In the genomic region with DNA sequence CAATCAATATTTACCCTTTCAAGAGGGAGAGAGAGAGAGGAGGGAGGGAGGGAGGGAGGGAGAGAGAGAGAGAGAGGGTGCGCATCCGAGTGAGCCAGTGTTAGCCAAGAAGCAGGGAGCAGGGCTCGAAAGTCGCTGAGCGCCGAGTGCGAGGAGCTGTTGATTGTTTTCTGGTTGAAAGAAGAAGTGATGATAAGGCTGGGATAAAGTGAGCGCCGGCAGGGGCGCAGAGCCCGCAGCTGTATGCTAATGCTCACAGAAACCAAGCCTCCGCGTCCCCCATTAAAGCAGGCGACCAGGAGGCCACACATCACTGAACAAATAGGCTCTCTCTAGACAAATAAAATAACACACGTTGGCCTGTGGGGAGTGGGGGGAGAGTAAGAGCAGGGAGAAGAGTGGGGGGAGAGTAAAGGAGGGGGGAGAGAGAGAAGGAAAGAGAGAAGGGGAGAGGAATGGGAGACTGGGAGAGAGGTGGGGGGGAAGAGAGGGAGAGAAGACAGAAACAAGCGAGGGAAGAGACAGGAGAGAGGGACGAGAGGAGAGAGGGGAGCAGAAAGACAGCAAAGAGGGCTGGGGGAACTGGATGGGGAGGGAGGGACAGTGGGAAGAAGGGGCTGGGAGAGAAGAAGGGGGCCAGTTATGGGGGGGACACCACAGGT, we compare ENCODE assay signal across 12 cellular contexts. TPM values are rescaled to one million over a fixed set of nuclear protein-coding genes. Genes with fewer than 3 reads are reported as not detected.
A peak's percentile ranks its signal among the peaks of the same experiment; 100 is the strongest.
DNase-seq lines count a peak whose midpoint lies in the region; FAIRE-seq and TF ChIP-seq lines count a peak whose summit lies in the region.
"Had no signal": no experiment of that assay in that cellular context is flagged by ENCODE, and none has a peak within 500 bp of the region (broad histone marks: within the 10 kb centered on the region; RNA-seq: fewer than 3 reads in every experiment).

No MANE protein-coding gene starts in this region.

- peaks cover 95% of the 10 kb centered on the region for H3K27me3 Mint-ChIP-seq in nephron (ENCODE audit: low read depth)

- no peak overlapping the region for H3K27ac Mint-ChIP-seq in nephron
- H3K27ac Mint-ChIP-seq: HFFc6 had no signal

- peaks cover 9% of the 10 kb centered on the region for H3K9me3 Mint-ChIP-seq in nephron
- H3K9me3 Mint-ChIP-seq: HFFc6 had no signal

- no peak for TF ChIP-seq POLR2A in spleen (IDR thresholded peaks at IDR 0.05)
- TF ChIP-seq POLR2A in GM12891 (IDR thresholded peaks at IDR 0.05; ENCODE audit: low read depth, low read length) = no peak
- no peak for TF ChIP-seq POLR2A in Peyer's patch (IDR thresholded peaks at IDR 0.05)

- WGBS in spleen, 5 donors = 3 to 7% (median 4%) methylated on average over 17 of the region's 17 CpGs

- peak overlapping the region; percentile 26 to 58 (median 50) for H3K4me3 Mint-ChIP-seq in nephron
- H3K4me3 Mint-ChIP-seq: HFFc6 had no signal

- DNase-seq in GM13977 (ENCODE audit: low spot score) (peak; percentile 51), NCI-H146 treated with DMSO at 0.1 percent for 48 hours (lab: John Stamatoyannopoulos, UW; ENCODE audit: unreplicated experiment) (peak; percentile 99), SK-N-DZ (ENCODE audit: low spot score) (peak; percentile 95), spleen (no peak), GM12891 (ENCODE audit: insufficient read length, low spot score) (no peak), ACHN (no peak), Peyer's patch (no peak)
- DNase-seq: esophagus squamous epithelium, HFFc6, uterus had no signal

- H3K27ac ChIP-seq in spleen (no peak overlapping the region), Peyer's patch (no peak overlapping the region)
- H3K27ac ChIP-seq: esophagus squamous epithelium, KMS-11, uterus had no signal

- H3K4me3 ChIP-seq in spleen (no peak overlapping the region), Peyer's patch (no peak overlapping the region)
- H3K4me3 ChIP-seq: uterus had no signal

- H3K36me3 Mint-ChIP-seq in nephron (ENCODE audit: low read depth) = no peaks in the 10 kb centered on the region

- peaks cover 9 to 88% (median 69%) of the 10 kb centered on the region in 7 donors for H3K27me3 ChIP-seq in spleen (replicated peaks in 1 of 7)
- H3K27me3 ChIP-seq in Peyer's patch = peaks cover 0 to 46% of the 10 kb centered on the region in 2 donors

- intact Hi-C loops in spleen (cut with DNase I; ENCODE audit: low total_unique reads) = loop anchor here (5.0 kb wide), 1 partner anchor 204 kb away; no protein-coding TSS in a partner anchor

- H3K36me3 ChIP-seq in spleen (no peaks in the 10 kb centered on the region), Peyer's patch (no peaks in the 10 kb centered on the region)
- H3K36me3 ChIP-seq: esophagus squamous epithelium, uterus had no signal

- TF ChIP-seq CTCF in GM13977 (IDR thresholded peaks at IDR 0.05; ENCODE audit: extremely low read depth, insufficient read depth, missing control alignments) (no peak), nephron (IDR thresholded peaks at IDR 0.05; ENCODE audit: unreplicated experiment in 3 of 3) (no peak), spleen (IDR thresholded peaks at IDR 0.05 in 8 of 11, conservative IDR thresholded peaks at IDR 0.05 in 3 of 11) (no peak), Peyer's patch (IDR thresholded peaks at IDR 0.05) (no peak)

- in situ Hi-C loops in GM13977 (cut with MboI; ENCODE audit: low pct_unique_long_range_greater_than_20kb, low sequenced_read_pairs, unreplicated experiment) = loop anchor here (10.0 to 25.0 kb wide), 3 partner anchors 202 to 1149 kb away; partner anchors contain the start of genes LINC00237 and NKX2-2
- in situ Hi-C loops in ACHN (cut with HindIII; ENCODE audit: low pct_ligation_motif_present, low pct_unique_long_range_greater_than_20kb, low sequenced_read_pairs) = no loop called here

- peaks cover 15% of the 10 kb centered on the region for H3K4me1 Mint-ChIP-seq in nephron

- FAIRE-seq in GM12891 (lab: Jason Lieb, UNC) = no peak

- H3K4me1 ChIP-seq in spleen = peaks cover 11 to 60% (median 34%) of the 10 kb centered on the region in 6 donors
- peaks cover 0 to 39% (median 6%) of the 10 kb centered on the region in 4 donors for H3K4me1 ChIP-seq in Peyer's patch

- H3K9me3 ChIP-seq in spleen = no peaks in the 10 kb centered on the region
- no peaks in the 10 kb centered on the region for H3K9me3 ChIP-seq in Peyer's patch
- H3K9me3 ChIP-seq: esophagus squamous epithelium, uterus had no signal

TF ChIP-seq in GM12891, 5 proteins besides CTCF, POLR2A, EP300 and RAD21:
- TF ChIP-seq POU2F2 (IDR thresholded peaks at IDR 0.05; ENCODE audit: low read depth, low read length) (no peak), PAX5 (IDR thresholded peaks at IDR 0.05; ENCODE audit: insufficient read depth, low read length, severe bottlenecking) (no peak), POLR2AphosphoS5 (IDR thresholded peaks at IDR 0.05; ENCODE audit: low read depth, low read length) (no peak), TAF1 (IDR thresholded peaks at IDR 0.05; ENCODE audit: low read depth, low read length) (no peak), SPI1 (IDR thresholded peaks at IDR 0.05; ENCODE audit: low read depth, low read length) (no peak)
TF ChIP-seq in GM12891: peak in this region for 0.

RNA-seq across cellular contexts. Expression of gene INSM1, which starts 5.0 kb away (rescaled TPM):
- polyA plus RNA-seq in SK-N-DZ (2014; cell fraction: cytosol; rRNA removed) = 41.4 and 43.7 TPM in 2 replicates
- 21.3 and 26.6 TPM in 2 replicates for polyA plus RNA-seq in SK-N-DZ (2014; cell fraction: nucleus; rRNA removed)
- total RNA-seq in spleen (under 1 TPM in 4 of 7 donors, not detected in 3; 0.15 to 0.41 (median 0.29) TPM), Peyer's patch (1 to 10 TPM in 3 of 4 donors, not detected in 1; 1.4 to 4.6 (median 2.9) TPM)
- under 1 TPM; 0.22 to 0.59 (median 0.46) TPM for polyA plus RNA-seq in spleen
- polyA plus RNA-seq in GM12891 (2012; ENCODE audit: low read depth, missing spikeins) = 0.03 TPM
- total RNA-seq: esophagus squamous epithelium, HFFc6, uterus had no signal

Comparison
In these comparisons a context has a peak if more than half of its experiments do, and no peak if none do; other contexts are left out.
1. DNase-seq: peak in GM13977 (single experiment), NCI-H146 treated with DMSO at 0.1 percent for 48 hours (single experiment) and SK-N-DZ (single experiment); none in spleen (single experiment), GM12891 (single experiment), ACHN (single experiment) and Peyer's patch (0 of 3).